In genomic region chr3:95084738-95085137, GRCh38 we compare ENCODE assay signal across 33 cellular contexts.
"Had no signal": no experiment of that assay in that cellular context is flagged by ENCODE, and none has a peak within 500 bp of the region (broad histone marks: within the 10 kb centered on the region; RNA-seq: fewer than 3 reads in every experiment).

No MANE protein-coding gene starts in this region.

- DNase-seq: MM.1S, NCI-H1048, NCI-H1092 treated with DMSO at 0.1 percent for 48 hours, NCI-H1105 treated with DMSO at 0.1 percent for 48 hours, NCI-H1417, NCI-H1436, NCI-H146, NCI-H1694, NCI-H187, NCI-H1930, NCI-H2029 treated with DMSO at 0.1 percent for 48 hours, NCI-H2081 treated with DMSO at 0.1 percent for 48 hours, NCI-H2107, NCI-H2171, NCI-H226, NCI-H446 treated with DMSO at 0.1 percent for 48 hours, NCI-H510A, NCI-H524, NCI-H526, NCI-H69, NCI-H748 treated with DMSO at 0.1 percent for 48 hours, NCI-H82, OCI-M1, PC-3, Peyer's patch, Right ventricle myocardium superior, RPMI8226, SHP77 treated with DMSO at 0.1 percent for 48 hours, SK-N-SH, SW 1271, T-helper 1 cell, T-helper 2 cell had no signal

- H3K4me1 ChIP-seq: Peyer's patch, SJSA1 had no signal

- H3K9me3 ChIP-seq: Peyer's patch, SJSA1, SK-N-SH had no signal

- H3K4me2 ChIP-seq: SK-N-SH had no signal

- H3K36me3 ChIP-seq: Peyer's patch, SJSA1 had no signal

- H3K9ac ChIP-seq: SK-N-SH had no signal

- H3K4me3 ChIP-seq: Peyer's patch, SJSA1 had no signal

- ATAC-seq: PC-3 had no signal

- H3K27ac ChIP-seq: Peyer's patch, SJSA1 had no signal

- H3K27me3 ChIP-seq: Peyer's patch, SJSA1 had no signal
